In genomic region chr19:56507446-56508281, GRCh38 we compare ENCODE assay signal across 9 cellular contexts. TPM values are rescaled to one million over a fixed set of nuclear protein-coding genes. Genes with fewer than 3 reads are reported as not detected.
DNase-seq lines count a peak whose midpoint lies in the region; ATAC-seq and TF ChIP-seq lines count a peak whose summit lies in the region.
"Had no signal": no experiment of that assay in that cellular context is flagged by ENCODE, and none has a peak within 500 bp of the region (broad histone marks: within the 10 kb centered on the region; RNA-seq: fewer than 3 reads in every experiment).

ZNF471 (plus strand) TSS chr19:56507855; CDS start chr19:56511572, 3,717 bp downstream.

- no peaks in the 10 kb centered on the region for H3K27me3 Mint-ChIP-seq in endodermal cell (ENCODE audit: insufficient read depth)

- TF ChIP-seq CTCF in GM13976 (IDR thresholded peaks at IDR 0.05; ENCODE audit: borderline replicate concordance, control extremely low read depth, extremely low read depth, insufficient read depth, missing control alignments) (no peak), endodermal cell (conservative IDR thresholded peaks at IDR 0.05) (no peak)

- H3K4me1 ChIP-seq in endodermal cell (ENCODE audit: control insufficient read depth, insufficient read depth, low read length), result no peaks in the 10 kb centered on the region

- ATAC-seq in GM18505 (IDR thresholded peaks at IDR 0.05; ENCODE audit: unreplicated experiment), result no peak
- no peak for ATAC-seq in GM21717 (IDR thresholded peaks at IDR 0.05; ENCODE audit: unreplicated experiment)

- H3K36me3 Mint-ChIP-seq in endodermal cell (ENCODE audit: low read depth), result peaks cover 2% of the 10 kb centered on the region

- peak within 1 kb of the TSS; percentile 73 for H3K9ac ChIP-seq in endodermal cell (ENCODE audit: extremely low read depth, low read length, poor library complexity, severe bottlenecking)

- H3K27me3 ChIP-seq in endodermal cell (ENCODE audit: control insufficient read depth, insufficient read depth, low read length, poor library complexity, severe bottlenecking), result no peaks in the 10 kb centered on the region

- TF ChIP-seq POLR2A in GM18505 (IDR thresholded peaks at IDR 0.05; ENCODE audit: borderline replicate concordance, extremely low read depth, insufficient read depth, insufficient read length), result no peak

- no peaks in the 10 kb centered on the region for H3K36me3 ChIP-seq in endodermal cell (ENCODE audit: control insufficient read depth, insufficient read depth, low read length)

- WGBS in endodermal cell (ENCODE audit: insufficient coverage in 1 of 2, insufficient read length in 1 of 2), 2 experiments, result 17 to 19% methylated on average over 10 to 74 of the region's 74 CpGs

- no peaks in the 10 kb centered on the region for H3K4me1 Mint-ChIP-seq in endodermal cell
- H3K4me1 Mint-ChIP-seq: neural crest cell had no signal

- no peak within 1 kb of the TSS for H3K4me3 Mint-ChIP-seq in endodermal cell
- H3K4me3 Mint-ChIP-seq: neural crest cell had no signal

- no peak within 1 kb of the TSS for H3K27ac Mint-ChIP-seq in endodermal cell

- peaks cover 65% of the 10 kb centered on the region for H3K9me3 ChIP-seq in endodermal cell (ENCODE audit: control insufficient read depth, low read length)

- in situ Hi-C loops in GM13976 (cut with MboI; ENCODE audit: low sequenced_read_pairs, unreplicated experiment), result no loop called here

- H3K4me3 ChIP-seq in endodermal cell (ENCODE audit: low read length), result peak within 1 kb of the TSS; percentile 92

- peak; percentile 49 for DNase-seq in GM13976 (ENCODE audit: low spot score)
- DNase-seq in NCI-H345 treated with DMSO at 0.1 percent for 48 hours (lab: John Stamatoyannopoulos, UW; ENCODE audit: unreplicated experiment), result peak; percentile 91
- DNase-seq in activated CD8-positive, alpha-beta memory T cell treated with anti-CD3 and anti-CD28 coated beads for 48 hours (ENCODE audit: low read depth in 2 of 3, low spot score in 2 of 3), result peak; percentile 40 to 60 (median 44)
- DNase-seq in endodermal cell, result peak; percentile 95
- peak; percentile 99 for DNase-seq in medulla oblongata (ENCODE audit: extremely low spot score)
- DNase-seq in stimulated activated CD4-positive, alpha-beta T cell treated with anti-CD3 and anti-CD28 coated beads, TNF-alpha, amount 100 ng/mL, for 48 hours (ENCODE audit: low read depth in 3 of 3), result peak; percentile 43 to 76 (median 66)

- H3K9me3 Mint-ChIP-seq in endodermal cell, result peaks cover 57% of the 10 kb centered on the region

- H3K27ac ChIP-seq in endodermal cell (ENCODE audit: low read depth, low read length), result peak within 1 kb of the TSS; percentile 89

RNA-seq across cellular contexts. Expression of gene ZNF471, which starts in this region (rescaled TPM):
- total RNA-seq in endodermal cell, result 1 to 10 TPM in 1 of 2 donors, under 1 TPM in 1; 0.07 to 3.8 TPM
- polyA plus RNA-seq in endodermal cell (2013, experiment 1 of 2), result 1.4 TPM
- polyA plus RNA-seq in endodermal cell (2013, experiment 2 of 2), result 2.8 TPM
- total RNA-seq: neural crest cell had no signal

Comparison
In these comparisons a context has a peak if more than half of its experiments do, and no peak if none do; other contexts are left out.
1. DNase-seq: peak in every context shown above with its lines; median percentile 99 in medulla oblongata; 95 in endodermal cell; 91 in NCI-H345 treated with DMSO at 0.1 percent for 48 hours; 66 in stimulated activated CD4-positive, alpha-beta T cell treated with anti-CD3 and anti-CD28 coated beads, TNF-alpha, amount 100 ng/mL, for 48 hours; 49 in GM13976; 44 in activated CD8-positive, alpha-beta memory T cell treated with anti-CD3 and anti-CD28 coated beads for 48 hours.